ENCODE assay signal across 3 cellular contexts in the genomic region with DNA sequence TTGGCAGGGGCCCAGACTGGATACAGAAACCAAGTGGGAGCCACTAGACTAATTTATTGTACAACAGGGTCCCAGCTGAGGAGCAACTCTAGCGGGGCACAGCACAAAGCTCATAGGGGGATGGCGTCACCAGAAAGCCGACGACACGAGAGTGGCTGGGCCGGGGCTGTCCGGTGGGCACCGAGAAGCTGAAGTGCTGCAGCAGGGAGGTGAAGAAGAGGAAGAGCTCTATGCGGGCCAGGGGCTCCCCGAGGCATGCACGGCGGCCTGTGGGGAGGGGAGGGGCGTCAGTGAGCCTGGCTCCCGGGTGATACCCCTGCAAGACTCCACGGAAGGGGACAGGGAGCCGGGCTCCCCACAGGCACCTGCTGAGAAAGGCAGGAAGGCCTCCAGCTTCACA. TPM values are rescaled to one million over a fixed set of nuclear protein-coding genes. Genes with fewer than 3 reads are reported as not detected.
"Had no signal": no experiment of that assay in that cellular context is flagged by ENCODE, and none has a peak within 500 bp of the region (broad histone marks: within the 10 kb centered on the region; RNA-seq: fewer than 3 reads in every experiment).

No MANE protein-coding gene starts in this region.

RNA-seq across cellular contexts. Expression of gene CYP2D6, which starts 19.2 kb away (rescaled TPM):
- total RNA-seq: Right ventricle myocardium inferior, Right ventricle myocardium superior, RPMI7951 had no signal
